ENCODE assay signal across 2 cellular contexts in the genomic region with DNA sequence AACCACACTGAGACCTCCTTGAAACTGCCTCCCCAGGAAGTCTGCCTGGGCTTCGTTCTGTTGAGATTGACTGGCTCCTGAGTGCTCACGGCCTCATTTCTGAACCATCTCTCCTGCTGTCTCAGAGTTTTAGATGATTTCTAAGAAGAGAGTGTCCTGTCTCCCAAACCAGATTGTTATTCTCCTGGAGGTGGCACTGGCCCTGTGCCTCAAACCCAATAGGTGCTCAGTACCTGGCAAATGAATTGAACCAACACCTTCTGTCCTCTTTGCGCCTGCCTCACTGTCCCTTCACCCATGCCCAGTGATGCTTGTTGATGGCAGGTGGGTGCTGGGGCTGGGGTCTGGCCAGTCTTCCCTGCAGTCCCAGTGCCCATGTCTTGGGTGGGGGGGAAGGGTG.
TF ChIP-seq lines count a peak whose summit lies in the region.

No MANE protein-coding gene starts in this region.

TF ChIP-seq in GM23338, 12 proteins besides CTCF, POLR2A, EP300 and RAD21 (continued from another document):
- TF ChIP-seq, protein P1, sequence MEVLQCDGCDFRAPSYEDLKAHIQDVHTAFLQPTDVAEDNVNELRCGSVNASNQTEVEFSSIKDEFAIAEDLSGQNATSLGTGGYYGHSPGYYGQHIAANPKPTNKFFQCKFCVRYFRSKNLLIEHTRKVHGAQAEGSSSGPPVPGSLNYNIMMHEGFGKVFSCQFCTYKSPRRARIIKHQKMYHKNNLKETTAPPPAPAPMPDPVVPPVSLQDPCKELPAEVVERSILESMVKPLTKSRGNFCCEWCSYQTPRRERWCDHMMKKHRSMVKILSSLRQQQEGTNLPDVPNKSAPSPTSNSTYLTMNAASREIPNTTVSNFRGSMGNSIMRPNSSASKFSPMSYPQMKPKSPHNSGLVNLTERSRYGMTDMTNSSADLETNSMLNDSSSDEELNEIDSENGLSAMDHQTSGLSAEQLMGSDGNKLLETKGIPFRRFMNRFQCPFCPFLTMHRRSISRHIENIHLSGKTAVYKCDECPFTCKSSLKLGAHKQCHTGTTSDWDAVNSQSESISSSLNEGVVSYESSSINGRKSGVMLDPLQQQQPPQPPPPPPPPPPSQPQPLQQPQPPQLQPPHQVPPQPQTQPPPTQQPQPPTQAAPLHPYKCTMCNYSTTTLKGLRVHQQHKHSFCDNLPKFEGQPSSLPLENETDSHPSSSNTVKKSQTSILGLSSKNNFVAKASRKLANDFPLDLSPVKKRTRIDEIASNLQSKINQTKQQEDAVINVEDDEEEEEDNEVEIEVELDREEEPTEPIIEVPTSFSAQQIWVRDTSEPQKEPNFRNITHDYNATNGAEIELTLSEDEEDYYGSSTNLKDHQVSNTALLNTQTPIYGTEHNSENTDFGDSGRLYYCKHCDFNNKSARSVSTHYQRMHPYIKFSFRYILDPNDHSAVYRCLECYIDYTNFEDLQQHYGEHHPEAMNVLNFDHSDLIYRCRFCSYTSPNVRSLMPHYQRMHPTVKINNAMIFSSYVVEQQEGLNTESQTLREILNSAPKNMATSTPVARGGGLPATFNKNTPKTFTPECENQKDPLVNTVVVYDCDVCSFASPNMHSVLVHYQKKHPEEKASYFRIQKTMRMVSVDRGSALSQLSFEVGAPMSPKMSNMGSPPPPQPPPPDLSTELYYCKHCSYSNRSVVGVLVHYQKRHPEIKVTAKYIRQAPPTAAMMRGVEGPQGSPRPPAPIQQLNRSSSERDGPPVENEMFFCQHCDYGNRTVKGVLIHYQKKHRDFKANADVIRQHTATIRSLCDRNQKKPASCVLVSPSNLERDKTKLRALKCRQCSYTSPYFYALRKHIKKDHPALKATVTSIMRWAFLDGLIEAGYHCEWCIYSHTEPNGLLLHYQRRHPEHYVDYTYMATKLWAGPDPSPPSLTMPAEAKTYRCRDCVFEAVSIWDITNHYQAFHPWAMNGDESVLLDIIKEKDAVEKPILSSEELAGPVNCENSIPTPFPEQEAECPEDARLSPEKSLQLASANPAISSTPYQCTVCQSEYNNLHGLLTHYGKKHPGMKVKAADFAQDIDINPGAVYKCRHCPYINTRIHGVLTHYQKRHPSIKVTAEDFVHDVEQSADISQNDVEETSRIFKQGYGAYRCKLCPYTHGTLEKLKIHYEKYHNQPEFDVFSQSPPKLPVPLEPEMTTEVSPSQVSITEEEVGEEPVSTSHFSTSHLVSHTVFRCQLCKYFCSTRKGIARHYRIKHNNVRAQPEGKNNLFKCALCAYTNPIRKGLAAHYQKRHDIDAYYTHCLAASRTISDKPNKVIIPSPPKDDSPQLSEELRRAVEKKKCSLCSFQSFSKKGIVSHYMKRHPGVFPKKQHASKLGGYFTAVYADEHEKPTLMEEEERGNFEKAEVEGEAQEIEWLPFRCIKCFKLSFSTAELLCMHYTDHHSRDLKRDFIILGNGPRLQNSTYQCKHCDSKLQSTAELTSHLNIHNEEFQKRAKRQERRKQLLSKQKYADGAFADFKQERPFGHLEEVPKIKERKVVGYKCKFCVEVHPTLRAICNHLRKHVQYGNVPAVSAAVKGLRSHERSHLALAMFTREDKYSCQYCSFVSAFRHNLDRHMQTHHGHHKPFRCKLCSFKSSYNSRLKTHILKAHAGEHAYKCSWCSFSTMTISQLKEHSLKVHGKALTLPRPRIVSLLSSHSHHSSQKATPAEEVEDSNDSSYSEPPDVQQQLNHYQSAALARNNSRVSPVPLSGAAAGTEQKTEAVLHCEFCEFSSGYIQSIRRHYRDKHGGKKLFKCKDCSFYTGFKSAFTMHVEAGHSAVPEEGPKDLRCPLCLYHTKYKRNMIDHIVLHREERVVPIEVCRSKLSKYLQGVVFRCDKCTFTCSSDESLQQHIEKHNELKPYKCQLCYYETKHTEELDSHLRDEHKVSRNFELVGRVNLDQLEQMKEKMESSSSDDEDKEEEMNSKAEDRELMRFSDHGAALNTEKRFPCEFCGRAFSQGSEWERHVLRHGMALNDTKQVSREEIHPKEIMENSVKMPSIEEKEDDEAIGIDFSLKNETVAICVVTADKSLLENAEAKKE (CRISPR knock-in tag; IDR thresholded peaks at IDR 0.05) = no peak
- TF ChIP-seq STAT1 (IDR thresholded peaks at IDR 0.05; ENCODE audit: unreplicated experiment) = no peak
- no peak for TF ChIP-seq CREB1 (CRISPR knock-in tag; IDR thresholded peaks at IDR 0.05; ENCODE audit: low read depth)
- no peak for TF ChIP-seq EZH2phosphoT487 (IDR thresholded peaks at IDR 0.05; ENCODE audit: unreplicated experiment)
- TF ChIP-seq ZNF331 (CRISPR knock-in tag; IDR thresholded peaks at IDR 0.05; ENCODE audit: low read depth) = no peak
- TF ChIP-seq NANOG (IDR thresholded peaks at IDR 0.05; ENCODE audit: borderline replicate concordance) = no peak
- no peak for TF ChIP-seq ZNF114 (CRISPR knock-in tag; IDR thresholded peaks at IDR 0.05)
- no peak for TF ChIP-seq EZH2 (IDR thresholded peaks at IDR 0.05; ENCODE audit: low read depth, unreplicated experiment)
- TF ChIP-seq, protein P2, sequence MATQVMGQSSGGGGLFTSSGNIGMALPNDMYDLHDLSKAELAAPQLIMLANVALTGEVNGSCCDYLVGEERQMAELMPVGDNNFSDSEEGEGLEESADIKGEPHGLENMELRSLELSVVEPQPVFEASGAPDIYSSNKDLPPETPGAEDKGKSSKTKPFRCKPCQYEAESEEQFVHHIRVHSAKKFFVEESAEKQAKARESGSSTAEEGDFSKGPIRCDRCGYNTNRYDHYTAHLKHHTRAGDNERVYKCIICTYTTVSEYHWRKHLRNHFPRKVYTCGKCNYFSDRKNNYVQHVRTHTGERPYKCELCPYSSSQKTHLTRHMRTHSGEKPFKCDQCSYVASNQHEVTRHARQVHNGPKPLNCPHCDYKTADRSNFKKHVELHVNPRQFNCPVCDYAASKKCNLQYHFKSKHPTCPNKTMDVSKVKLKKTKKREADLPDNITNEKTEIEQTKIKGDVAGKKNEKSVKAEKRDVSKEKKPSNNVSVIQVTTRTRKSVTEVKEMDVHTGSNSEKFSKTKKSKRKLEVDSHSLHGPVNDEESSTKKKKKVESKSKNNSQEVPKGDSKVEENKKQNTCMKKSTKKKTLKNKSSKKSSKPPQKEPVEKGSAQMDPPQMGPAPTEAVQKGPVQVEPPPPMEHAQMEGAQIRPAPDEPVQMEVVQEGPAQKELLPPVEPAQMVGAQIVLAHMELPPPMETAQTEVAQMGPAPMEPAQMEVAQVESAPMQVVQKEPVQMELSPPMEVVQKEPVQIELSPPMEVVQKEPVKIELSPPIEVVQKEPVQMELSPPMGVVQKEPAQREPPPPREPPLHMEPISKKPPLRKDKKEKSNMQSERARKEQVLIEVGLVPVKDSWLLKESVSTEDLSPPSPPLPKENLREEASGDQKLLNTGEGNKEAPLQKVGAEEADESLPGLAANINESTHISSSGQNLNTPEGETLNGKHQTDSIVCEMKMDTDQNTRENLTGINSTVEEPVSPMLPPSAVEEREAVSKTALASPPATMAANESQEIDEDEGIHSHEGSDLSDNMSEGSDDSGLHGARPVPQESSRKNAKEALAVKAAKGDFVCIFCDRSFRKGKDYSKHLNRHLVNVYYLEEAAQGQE (IDR thresholded peaks at IDR 0.05; ENCODE audit: unreplicated experiment) = no peak
- no peak for TF ChIP-seq JUNB (IDR thresholded peaks at IDR 0.05; ENCODE audit: unreplicated experiment)

TF ChIP-seq in SK-N-SH treated with all-trans-retinoic acid at 6 μM for 48 hours, 23 proteins besides CTCF, POLR2A, EP300 and RAD21 (continued from another document):
- TF ChIP-seq, protein P3, sequence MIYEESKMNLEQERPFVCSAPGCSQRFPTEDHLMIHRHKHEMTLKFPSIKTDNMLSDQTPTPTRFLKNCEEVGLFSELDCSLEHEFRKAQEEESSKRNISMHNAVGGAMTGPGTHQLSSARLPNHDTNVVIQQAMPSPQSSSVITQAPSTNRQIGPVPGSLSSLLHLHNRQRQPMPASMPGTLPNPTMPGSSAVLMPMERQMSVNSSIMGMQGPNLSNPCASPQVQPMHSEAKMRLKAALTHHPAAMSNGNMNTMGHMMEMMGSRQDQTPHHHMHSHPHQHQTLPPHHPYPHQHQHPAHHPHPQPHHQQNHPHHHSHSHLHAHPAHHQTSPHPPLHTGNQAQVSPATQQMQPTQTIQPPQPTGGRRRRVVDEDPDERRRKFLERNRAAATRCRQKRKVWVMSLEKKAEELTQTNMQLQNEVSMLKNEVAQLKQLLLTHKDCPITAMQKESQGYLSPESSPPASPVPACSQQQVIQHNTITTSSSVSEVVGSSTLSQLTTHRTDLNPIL (CRISPR knock-in tag; IDR thresholded peaks at IDR 0.05; ENCODE audit: low read depth) = no peak
- TF ChIP-seq RARB (CRISPR knock-in tag; IDR thresholded peaks at IDR 0.05) (no peak), ZNF70 (CRISPR knock-in tag; IDR thresholded peaks at IDR 0.05) (no peak), ZNF8 (CRISPR knock-in tag; IDR thresholded peaks at IDR 0.05) (no peak), CSRNP3 (CRISPR knock-in tag; IDR thresholded peaks at IDR 0.05) (no peak), POU6F1 (CRISPR knock-in tag; IDR thresholded peaks at IDR 0.05; ENCODE audit: borderline replicate concordance, low read depth) (no peak), PPARA (CRISPR knock-in tag; IDR thresholded peaks at IDR 0.05; ENCODE audit: borderline replicate concordance) (no peak), ZFP3 (CRISPR knock-in tag; IDR thresholded peaks at IDR 0.05) (no peak), GLIS3 (CRISPR knock-in tag; IDR thresholded peaks at IDR 0.05) (no peak), CSDC2 (CRISPR knock-in tag; IDR thresholded peaks at IDR 0.05) (no peak), TOX (CRISPR knock-in tag; IDR thresholded peaks at IDR 0.05; ENCODE audit: borderline replicate concordance) (no peak), ZNF565 (CRISPR knock-in tag; conservative IDR thresholded peaks at IDR 0.05; ENCODE audit: low read depth) (no peak), ARNTL (CRISPR knock-in tag; IDR thresholded peaks at IDR 0.05; ENCODE audit: borderline replicate concordance, low read depth) (no peak), BACH2 (CRISPR knock-in tag; IDR thresholded peaks at IDR 0.05; ENCODE audit: borderline replicate concordance) (no peak), SNAI2 (CRISPR knock-in tag; IDR thresholded peaks at IDR 0.05) (no peak), ZFP30 (CRISPR knock-in tag; IDR thresholded peaks at IDR 0.05) (no peak)
